11 cellular contexts compared by ENCODE assay signal in genomic region chr10:3455385-3456334, GRCh38.
DNase-seq lines count a peak whose midpoint lies in the region; ATAC-seq and TF ChIP-seq lines count a peak whose summit lies in the region.
"Had no signal": no experiment of that assay in that cellular context is flagged by ENCODE, and none has a peak within 500 bp of the region (broad histone marks: within the 10 kb centered on the region; RNA-seq: fewer than 3 reads in every experiment).

No MANE protein-coding gene starts in this region.

- H3F3A ChIP-seq in GM23338 (replicated peaks; ENCODE audit: low read depth): 0 out of 2 replicates have a peak, but pooled peaks cover 2% of the 10 kb centered on the region

- H2AFZ ChIP-seq in GM23338: peak overlapping the region; percentile 38; the same call in 1 of the 2 replicates

- H3K36me3 ChIP-seq in GM23338 (ENCODE audit: insufficient read depth): no peaks in the 10 kb centered on the region

- peaks cover 24% of the 10 kb centered on the region for H3K36me3 Mint-ChIP-seq in GM23338 (ENCODE audit: low read depth)
- H3K36me3 Mint-ChIP-seq in stimulated activated memory B cell treated with anti-CD40 and anti-IgM and Interleukin-4, amounts not matched to agents 10 μg/mL and 1 μg/mL and 100 μg/mL, for 72 hours: no peaks in the 10 kb centered on the region
- H3K36me3 Mint-ChIP-seq: stimulated activated effector memory CD8-positive, alpha-beta T cell treated with anti-CD3 and anti-CD28 coated beads, Interleukin-12 subunit alpha, Interleukin-12 subunit beta, amount 100 ng/mL, for 72 hours had no signal

- H3K27me3 Mint-ChIP-seq in GM23338 (ENCODE audit: insufficient read depth, low read depth, poor library complexity): peaks cover 13% of the 10 kb centered on the region
- H3K27me3 Mint-ChIP-seq in stimulated activated memory B cell treated with anti-CD40 and anti-IgM and Interleukin-4, amounts not matched to agents 10 μg/mL and 1 μg/mL and 100 μg/mL, for 72 hours: no peaks in the 10 kb centered on the region

- H3K79me2 ChIP-seq in GM23338 (replicated peaks; ENCODE audit: insufficient read depth): no peaks in the 10 kb centered on the region

- ATAC-seq in GM23338: no peak
- ATAC-seq in stimulated activated memory B cell treated with anti-CD40 and anti-IgM and Interleukin-4, amounts not matched to agents 10 μg/mL and 1 μg/mL and 100 μg/mL, for 72 hours: no peak
- ATAC-seq: stimulated activated effector memory CD8-positive, alpha-beta T cell treated with anti-CD3 and anti-CD28 coated beads, Interleukin-12 subunit alpha, Interleukin-12 subunit beta, amount 100 ng/mL, for 72 hours had no signal

- H3K27ac ChIP-seq in GM23338 (ENCODE audit: low read depth): peak overlapping the region; percentile 12; the same call in 1 of the 2 replicates

- peaks cover 6% of the 10 kb centered on the region for H3K9me2 ChIP-seq in GM23338 (ENCODE audit: insufficient read depth)

- H3K9me3 Mint-ChIP-seq in GM23338: peaks cover 20% of the 10 kb centered on the region
- peaks cover 4% of the 10 kb centered on the region for H3K9me3 Mint-ChIP-seq in stimulated activated memory B cell treated with anti-CD40 and anti-IgM and Interleukin-4, amounts not matched to agents 10 μg/mL and 1 μg/mL and 100 μg/mL, for 72 hours
- H3K9me3 Mint-ChIP-seq: stimulated activated effector memory CD8-positive, alpha-beta T cell treated with anti-CD3 and anti-CD28 coated beads, Interleukin-12 subunit alpha, Interleukin-12 subunit beta, amount 100 ng/mL, for 72 hours had no signal

- H3K4me3 Mint-ChIP-seq in GM23338: no peak overlapping the region
- no peak overlapping the region for H3K4me3 Mint-ChIP-seq in stimulated activated memory B cell treated with anti-CD40 and anti-IgM and Interleukin-4, amounts not matched to agents 10 μg/mL and 1 μg/mL and 100 μg/mL, for 72 hours
- H3K4me3 Mint-ChIP-seq: stimulated activated effector memory CD8-positive, alpha-beta T cell treated with anti-CD3 and anti-CD28 coated beads, Interleukin-12 subunit alpha, Interleukin-12 subunit beta, amount 100 ng/mL, for 72 hours had no signal

- no peaks in the 10 kb centered on the region for H4K20me1 ChIP-seq in GM23338 (replicated peaks; ENCODE audit: insufficient read depth)

- no peaks in the 10 kb centered on the region for H3K27me3 ChIP-seq in GM23338 (ENCODE audit: insufficient read depth)

- TF ChIP-seq CTCF in AG10803 (conservative IDR thresholded peaks at IDR 0.05; ENCODE audit: low read length) (no peak), GM23338 (conservative IDR thresholded peaks at IDR 0.05; ENCODE audit: low read depth in 2 of 2) (no peak)

- H3K4me3 ChIP-seq in AG10803 (ENCODE audit: low read length) (no peak overlapping the region), GM23338 (no peak overlapping the region)

- 0 out of 2 replicates have a peak overlapping the region, but pooled peaks have one; percentile 56 for H3K27ac Mint-ChIP-seq in GM23338
- no peak overlapping the region for H3K27ac Mint-ChIP-seq in stimulated activated memory B cell treated with anti-CD40 and anti-IgM and Interleukin-4, amounts not matched to agents 10 μg/mL and 1 μg/mL and 100 μg/mL, for 72 hours
- H3K27ac Mint-ChIP-seq: stimulated activated effector memory CD8-positive, alpha-beta T cell treated with anti-CD3 and anti-CD28 coated beads, Interleukin-12 subunit alpha, Interleukin-12 subunit beta, amount 100 ng/mL, for 72 hours had no signal

- H3K4me2 ChIP-seq in GM23338: no peak overlapping the region

- H3K4me1 ChIP-seq in GM23338 (ENCODE audit: insufficient read depth): peaks cover 25% of the 10 kb centered on the region

- H3K4me1 Mint-ChIP-seq in GM23338: peaks cover 38% of the 10 kb centered on the region
- peaks cover 13% of the 10 kb centered on the region for H3K4me1 Mint-ChIP-seq in stimulated activated memory B cell treated with anti-CD40 and anti-IgM and Interleukin-4, amounts not matched to agents 10 μg/mL and 1 μg/mL and 100 μg/mL, for 72 hours

- intact Hi-C loops in posterior cingulate gyrus (cut with DNase I): no loop called here

- DNase-seq in AG10803 (ENCODE audit: low read depth) (peak; percentile 15), GM23338 (ENCODE audit: low spot score) (no peak), amniotic stem cell (lab: John Stamatoyannopoulos, UW) (peak; percentile 66), kidney tubule cell (ENCODE audit: low spot score) (peak; percentile 57), nucleus accumbens (lab: John Stamatoyannopoulos, UW) (no peak), Ammon's horn (ENCODE audit: low spot score) (no peak), posterior cingulate gyrus (no peak)
- DNase-seq: hippocampal formation, NCI-H1105 had no signal

TF ChIP-seq in GM23338, 12 proteins besides CTCF, POLR2A, EP300 and RAD21:
- TF ChIP-seq JUNB (IDR thresholded peaks at IDR 0.05; ENCODE audit: unreplicated experiment): no peak
- no peak for TF ChIP-seq EZH2 (IDR thresholded peaks at IDR 0.05; ENCODE audit: low read depth, unreplicated experiment)
- no peak for TF ChIP-seq EZH2phosphoT487 (IDR thresholded peaks at IDR 0.05; ENCODE audit: unreplicated experiment)
- TF ChIP-seq ZNF331 (CRISPR knock-in tag; IDR thresholded peaks at IDR 0.05; ENCODE audit: low read depth): no peak

Comparison
In these comparisons a context has a peak if more than half of its experiments do, and no peak if none do; other contexts are left out.
1. DNase-seq: peak in AG10803 (single experiment), amniotic stem cell (single experiment) and kidney tubule cell (single experiment); none in GM23338 (single experiment), nucleus accumbens (0 of 56), Ammon's horn (single experiment) and posterior cingulate gyrus (0 of 10).